22 cellular contexts compared by ENCODE assay signal in the genomic region with DNA sequence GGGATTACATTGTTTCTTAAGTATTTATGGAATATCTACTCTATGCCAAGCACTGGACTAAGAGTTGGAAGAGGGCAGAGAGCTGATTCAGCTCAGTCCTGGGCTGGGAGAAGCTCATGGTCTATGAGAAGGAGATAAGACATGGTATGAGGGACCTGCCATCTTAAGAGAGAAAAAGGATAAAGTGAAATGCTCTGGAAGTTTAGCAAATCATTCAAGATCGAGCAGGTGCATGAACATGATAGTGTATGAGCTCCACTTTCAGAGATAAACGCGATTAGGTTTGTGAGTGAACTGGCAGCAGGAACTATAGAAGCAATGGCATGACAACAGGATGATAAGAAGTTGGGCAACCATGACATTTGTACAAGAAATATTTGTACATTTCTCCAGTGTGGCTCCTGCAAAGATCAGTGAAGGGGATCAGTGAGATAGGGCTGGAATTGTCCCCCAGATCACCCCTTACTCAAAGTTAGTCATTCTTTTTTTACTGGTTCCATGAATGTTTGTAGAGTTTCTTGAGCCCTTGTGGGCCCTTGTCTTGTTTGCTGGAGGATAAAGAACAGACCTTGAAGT.
"Had no signal": no experiment of that assay in that cellular context is flagged by ENCODE, and none has a peak within 500 bp of the region (broad histone marks: within the 10 kb centered on the region; RNA-seq: fewer than 3 reads in every experiment).

No MANE protein-coding gene starts in this region.

- ATAC-seq: Panc1, PC-3, Right ventricle myocardium inferior, SK-N-SH treated with all-trans-retinoic acid at 6 μM for 48 hours had no signal

- FAIRE-seq: HTR-8/SVneo had no signal

- DNase-seq: Karpas-422, KG1, MM.1S, NCI-H1092 treated with DMSO at 0.1 percent for 48 hours, NCI-H1436, NCI-H187, NCI-H2029, NCI-H2081 treated with DMSO at 0.1 percent for 48 hours, NCI-H2171, NCI-H226, NCI-H446, NCI-H510A, NCI-H524 treated with DMSO at 0.1 percent for 48 hours, NCI-H69, NCI-H774, PC-3, SHP77 treated with DMSO at 0.1 percent for 48 hours, SJCRH30 had no signal
